Comparison of ENCODE assay signal across 12 cellular contexts in the genomic region with DNA sequence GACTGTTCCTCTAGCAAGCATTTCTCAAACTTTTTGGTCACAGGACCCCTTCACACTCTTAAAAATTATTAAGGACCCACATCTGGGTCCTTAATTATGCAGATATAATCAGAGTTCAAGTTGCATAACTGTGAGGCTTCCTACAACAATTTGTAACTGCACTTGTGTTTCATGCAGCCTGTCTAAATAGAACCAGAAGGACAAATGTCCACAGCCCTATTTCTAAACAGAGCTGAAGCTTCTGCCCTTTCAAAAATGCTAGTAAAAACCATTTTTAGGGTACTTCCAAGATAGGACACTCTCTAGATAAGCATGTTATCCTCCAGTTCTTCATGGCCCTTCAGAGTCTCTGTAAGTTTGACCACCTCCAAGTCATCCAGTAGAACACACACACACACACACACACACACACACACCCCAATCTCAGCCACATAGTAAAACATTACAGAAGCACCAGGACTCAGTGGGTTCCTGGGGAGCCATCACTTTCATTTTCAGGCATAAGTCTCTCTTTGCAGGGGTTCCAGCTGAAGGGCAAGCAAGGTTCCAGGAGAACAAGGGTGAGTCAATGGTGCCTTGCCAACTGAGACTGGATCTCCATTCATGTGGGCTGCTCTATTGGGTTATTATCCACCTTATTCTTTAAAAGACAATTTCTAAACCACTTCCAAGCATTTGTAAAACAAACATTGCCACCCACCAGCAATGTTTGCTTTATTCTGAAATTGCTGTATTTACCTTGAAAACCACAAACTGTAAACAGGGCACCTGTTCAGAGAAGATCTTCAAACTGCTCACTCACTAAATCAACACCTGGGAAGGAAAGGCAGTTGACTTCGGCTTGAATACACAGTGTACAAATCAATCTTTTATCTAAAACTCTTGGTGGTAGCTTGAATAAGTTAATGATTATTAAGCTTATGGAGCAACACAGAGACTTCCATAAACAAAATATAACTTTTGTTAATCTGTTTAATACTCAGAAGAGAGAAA.
DNase-seq lines count a peak whose midpoint lies in the region; ATAC-seq, FAIRE-seq and TF ChIP-seq lines count a peak whose summit lies in the region.
"Had no signal": no experiment of that assay in that cellular context is flagged by ENCODE, and none has a peak within 500 bp of the region (broad histone marks: within the 10 kb centered on the region; RNA-seq: fewer than 3 reads in every experiment).

No MANE protein-coding gene starts in this region.

- H3K4me3 ChIP-seq in testis: no peak overlapping the region

- H3K27me3 ChIP-seq in testis: no peaks in the 10 kb centered on the region

- H3K4me3 Mint-ChIP-seq in stimulated activated memory B cell treated with anti-CD40 and anti-IgM and Interleukin-4, amounts not matched to agents 10 μg/mL and 1 μg/mL and 100 μg/mL, for 72 hours: no peak overlapping the region
- H3K4me3 Mint-ChIP-seq: activated naive CD4-positive, alpha-beta T cell treated with anti-CD3 and anti-CD28 coated beads, Interleukin-2, amount 50 U/mL, for 24 hours; stimulated activated naive CD8-positive, alpha-beta T cell treated with anti-CD3 and anti-CD28 coated beads, Interleukin-15, Interleukin-2, amounts not matched to agents 100 ng/mL and 50 ng/mL, for 24 hours had no signal

- H3K27me3 Mint-ChIP-seq in stimulated activated memory B cell treated with anti-CD40 and anti-IgM and Interleukin-4, amounts not matched to agents 10 μg/mL and 1 μg/mL and 100 μg/mL, for 72 hours: no peaks in the 10 kb centered on the region
- H3K27me3 Mint-ChIP-seq: activated naive CD4-positive, alpha-beta T cell treated with anti-CD3 and anti-CD28 coated beads, Interleukin-2, amount 50 U/mL, for 24 hours; stimulated activated naive CD8-positive, alpha-beta T cell treated with anti-CD3 and anti-CD28 coated beads, Interleukin-15, Interleukin-2, amounts not matched to agents 100 ng/mL and 50 ng/mL, for 24 hours had no signal

- ATAC-seq in HG02840 (IDR thresholded peaks at IDR 0.05; ENCODE audit: low FRiP score, unreplicated experiment): peak; percentile 56
- ATAC-seq in stimulated activated memory B cell treated with anti-CD40 and anti-IgM and Interleukin-4, amounts not matched to agents 10 μg/mL and 1 μg/mL and 100 μg/mL, for 72 hours: no peak
- ATAC-seq: Right ventricle myocardium inferior had no signal

- H3K27ac ChIP-seq in testis: no peak overlapping the region

- no peaks in the 10 kb centered on the region for H3K9me3 ChIP-seq in testis

- H3K36me3 ChIP-seq in testis (ENCODE audit: low read depth, missing control alignments): no peaks in the 10 kb centered on the region

- H3K4me1 Mint-ChIP-seq in stimulated activated memory B cell treated with anti-CD40 and anti-IgM and Interleukin-4, amounts not matched to agents 10 μg/mL and 1 μg/mL and 100 μg/mL, for 72 hours: peaks cover 31% of the 10 kb centered on the region

- FAIRE-seq in HTR-8/SVneo (lab: Jason Lieb, UNC): no peak
- FAIRE-seq: A204.1 had no signal

- H3K4me1 ChIP-seq in testis: no peaks in the 10 kb centered on the region

- whole genome bisulfite sequencing in testis, 2 donors: 94 to 95% methylated on average over 1 of the region's 1 CpG

- intact Hi-C loops in testis (cut with DNase I; ENCODE audit: low total_unique reads): no loop called here

- no peaks in the 10 kb centered on the region for H3K9me3 Mint-ChIP-seq in stimulated activated memory B cell treated with anti-CD40 and anti-IgM and Interleukin-4, amounts not matched to agents 10 μg/mL and 1 μg/mL and 100 μg/mL, for 72 hours
- H3K9me3 Mint-ChIP-seq: activated naive CD4-positive, alpha-beta T cell treated with anti-CD3 and anti-CD28 coated beads, Interleukin-2, amount 50 U/mL, for 24 hours had no signal

- H3K27ac Mint-ChIP-seq in stimulated activated memory B cell treated with anti-CD40 and anti-IgM and Interleukin-4, amounts not matched to agents 10 μg/mL and 1 μg/mL and 100 μg/mL, for 72 hours: peak overlapping the region; percentile 50
- H3K27ac Mint-ChIP-seq: activated naive CD4-positive, alpha-beta T cell treated with anti-CD3 and anti-CD28 coated beads, Interleukin-2, amount 50 U/mL, for 24 hours; stimulated activated naive CD8-positive, alpha-beta T cell treated with anti-CD3 and anti-CD28 coated beads, Interleukin-15, Interleukin-2, amounts not matched to agents 100 ng/mL and 50 ng/mL, for 24 hours had no signal

- no peak for TF ChIP-seq POLR2A in testis (IDR thresholded peaks at IDR 0.05)

- H3K36me3 Mint-ChIP-seq in stimulated activated memory B cell treated with anti-CD40 and anti-IgM and Interleukin-4, amounts not matched to agents 10 μg/mL and 1 μg/mL and 100 μg/mL, for 72 hours: peaks cover 33% of the 10 kb centered on the region

- DNase-seq in DMS153 (lab: John Stamatoyannopoulos, UW): peak; percentile 45
- DNase-seq in DMS153 treated with DMSO at 0.1 percent for 48 hours (lab: John Stamatoyannopoulos, UW; ENCODE audit: unreplicated experiment): no peak
- peak; percentile 81 for DNase-seq in NCI-H510A treated with DMSO at 0.1 percent for 48 hours (lab: John Stamatoyannopoulos, UW)
- DNase-seq in Kasumi-1 (lab: John Stamatoyannopoulos, UW): no peak
- DNase-seq in HTR-8/SVneo (ENCODE audit: insufficient read length, low spot score): no peak
- DNase-seq in testis: no peak

- TF ChIP-seq CTCF in testis (IDR thresholded peaks at IDR 0.05): no peak

Comparison
In these comparisons a context has a peak if more than half of its experiments do, and no peak if none do; other contexts are left out.
1. DNase-seq: peak in DMS153 (single experiment) and NCI-H510A treated with DMSO at 0.1 percent for 48 hours (single experiment); none in DMS153 treated with DMSO at 0.1 percent for 48 hours (single experiment), Kasumi-1 (0 of 2), HTR-8/SVneo (single experiment) and testis (single experiment).